ENCODE assay signal across 22 cellular contexts in genomic region chr18:46163941-46164499, GRCh38.
"Had no signal": no experiment of that assay in that cellular context is flagged by ENCODE, and none has a peak within 500 bp of the region (broad histone marks: within the 10 kb centered on the region; RNA-seq: fewer than 3 reads in every experiment).

No MANE protein-coding gene starts in this region.

- H3K27me3 Mint-ChIP-seq: memory B cell; naive thymus-derived CD4-positive, alpha-beta T cell; progenitor cell of endocrine pancreas; stimulated activated naive B cell treated with anti-CD40 and anti-IgM and Interleukin-4, amounts not matched to agents 10 μg/mL and 1 μg/mL and 100 μg/mL, for 72 hours; stimulated activated naive CD8-positive, alpha-beta T cell treated with anti-CD3 and anti-CD28 coated beads, Interleukin-15, Interleukin-2, amounts not matched to agents 100 ng/mL and 50 ng/mL, for 24 hours had no signal

- H3K36me3 ChIP-seq: gastrocnemius medialis, neural progenitor cell, right lobe of liver, thoracic aorta, upper lobe of left lung had no signal

- H3K4me3 Mint-ChIP-seq: memory B cell; naive thymus-derived CD4-positive, alpha-beta T cell; nephron; neural progenitor cell; stimulated activated naive B cell treated with anti-CD40 and anti-IgM and Interleukin-4, amounts not matched to agents 10 μg/mL and 1 μg/mL and 100 μg/mL, for 72 hours; stimulated activated naive CD8-positive, alpha-beta T cell treated with anti-CD3 and anti-CD28 coated beads, Interleukin-15, Interleukin-2, amounts not matched to agents 100 ng/mL and 50 ng/mL, for 24 hours had no signal

- DNase-seq: dorsolateral prefrontal cortex; effector CD4-positive, alpha-beta T cell; foreskin fibroblast; gastrocnemius medialis; head of caudate nucleus; naive thymus-derived CD4-positive, alpha-beta T cell; right lobe of liver; small intestine; stimulated activated CD4-positive, alpha-beta T cell treated with anti-CD3 and anti-CD28 coated beads, Interleukin-15, amount 100 ng/mL, for 24 hours; stimulated activated CD4-positive, alpha-beta T cell treated with anti-CD3 and anti-CD28 coated beads, Interleukin-2, amount 100 ng/mL, for 48 hours; stimulated activated naive B cell treated with anti-CD40 and anti-IgM and Interleukin-4, amounts not matched to agents 10 μg/mL and 1 μg/mL and 100 μg/mL, for 72 hours; upper lobe of left lung had no signal

- H3K36me3 Mint-ChIP-seq: stimulated activated naive B cell treated with anti-CD40 and anti-IgM and Interleukin-4, amounts not matched to agents 10 μg/mL and 1 μg/mL and 100 μg/mL, for 72 hours had no signal

- H3K27ac ChIP-seq: dorsolateral prefrontal cortex, gastrocnemius medialis, neural progenitor cell, parathyroid adenoma, right lobe of liver, thoracic aorta, tibial nerve, upper lobe of left lung had no signal

- H3K4me1 ChIP-seq: gastrocnemius medialis, neural progenitor cell, right lobe of liver, tibial nerve, upper lobe of left lung had no signal

- H3K4me3 ChIP-seq: dorsolateral prefrontal cortex, gastrocnemius medialis, lung, neural progenitor cell, right lobe of liver, thoracic aorta, tibial nerve, upper lobe of left lung had no signal

- H3K9me3 Mint-ChIP-seq: memory B cell; naive thymus-derived CD4-positive, alpha-beta T cell; nephron; neural progenitor cell; stimulated activated naive B cell treated with anti-CD40 and anti-IgM and Interleukin-4, amounts not matched to agents 10 μg/mL and 1 μg/mL and 100 μg/mL, for 72 hours; stimulated activated naive CD8-positive, alpha-beta T cell treated with anti-CD3 and anti-CD28 coated beads, Interleukin-15, Interleukin-2, amounts not matched to agents 100 ng/mL and 50 ng/mL, for 24 hours had no signal

- H3K27me3 ChIP-seq: dorsolateral prefrontal cortex, gastrocnemius medialis, neural progenitor cell, right lobe of liver, tibial nerve, upper lobe of left lung had no signal

- H3K4me1 Mint-ChIP-seq: nephron had no signal

- H3K9me3 ChIP-seq: gastrocnemius medialis, right lobe of liver, thoracic aorta, tibial nerve, upper lobe of left lung had no signal

- H3K27ac Mint-ChIP-seq: memory B cell; nephron; neural progenitor cell; progenitor cell of endocrine pancreas; stimulated activated naive B cell treated with anti-CD40 and anti-IgM and Interleukin-4, amounts not matched to agents 10 μg/mL and 1 μg/mL and 100 μg/mL, for 72 hours; stimulated activated naive CD8-positive, alpha-beta T cell treated with anti-CD3 and anti-CD28 coated beads, Interleukin-15, Interleukin-2, amounts not matched to agents 100 ng/mL and 50 ng/mL, for 24 hours had no signal

- ATAC-seq: gastrocnemius medialis; left lobe of liver; naive thymus-derived CD4-positive, alpha-beta T cell; right lobe of liver; stimulated activated naive B cell treated with anti-CD40 and anti-IgM and Interleukin-4, amounts not matched to agents 10 μg/mL and 1 μg/mL and 100 μg/mL, for 72 hours had no signal
